In genomic region chr11:76380977-76381719, GRCh38 we compare ENCODE assay signal across 8 cellular contexts. TPM values are rescaled to one million over a fixed set of nuclear protein-coding genes. Genes with fewer than 3 reads are reported as not detected.
DNase-seq lines count a peak whose midpoint lies in the region; ATAC-seq and TF ChIP-seq lines count a peak whose summit lies in the region.

Gene GVQW3 (plus strand): TSS chr11:76381323. CDS start chr11:76381829, 506 bp downstream.
Gene THAP12 (minus strand): TSS chr11:76381132. CDS start chr11:76380836, 296 bp downstream.

- H3K9me3 Mint-ChIP-seq in type B pancreatic cell, result no peaks in the 10 kb centered on the region

- peaks cover 7% of the 10 kb centered on the region for H3K36me3 Mint-ChIP-seq in type B pancreatic cell

- peak within 1 kb of the TSS; percentile 94 for H3K27ac Mint-ChIP-seq in type B pancreatic cell

- no peaks in the 10 kb centered on the region for H3K27me3 Mint-ChIP-seq in type B pancreatic cell

- DNase-seq in NCI-H1105 treated with DMSO at 0.1 percent for 48 hours (lab: John Stamatoyannopoulos, UW), result peak; percentile 96
- peak; percentile 97 for DNase-seq in SKM-1 treated with dmso at 0.1 percent for 144 hours (lab: John Stamatoyannopoulos, UW; ENCODE audit: unreplicated experiment)
- DNase-seq in activated naive CD8-positive, alpha-beta T cell treated with anti-CD3 and anti-CD28 coated beads, Interleukin-2, amount 50 U/mL, for 16 hours (ENCODE audit: low read depth, low spot score), result peak; percentile 89
- peak; percentile 99 for DNase-seq in cardiac septum (ENCODE audit: low spot score)
- DNase-seq in pons (ENCODE audit: low spot score), result peak; percentile 96
- peak; percentile 99 for DNase-seq in type B pancreatic cell (ENCODE audit: extremely low spot score, unreplicated experiment)

- TF ChIP-seq CTCF in GM12874 (IDR thresholded peaks at IDR 0.05; ENCODE audit: insufficient read depth, low read depth, low read length), result peak; percentile 29; the same call in 1 of the 2 replicates
- TF ChIP-seq CTCF in type B pancreatic cell (conservative IDR thresholded peaks at IDR 0.05), result peak; percentile 47

- peak; percentile 80 for ATAC-seq in HG02759 (IDR thresholded peaks at IDR 0.05; ENCODE audit: unreplicated experiment)

- peaks cover 36% of the 10 kb centered on the region for H3K4me1 Mint-ChIP-seq in type B pancreatic cell (ENCODE audit: unreplicated experiment)

- intact Hi-C loops in cardiac septum (cut with DNase I), result loop anchor here (1.0 to 5.0 kb wide), 3 partner anchors 63 to 174 kb away; partner anchors contain the start of gene WNT11

- peak within 1 kb of the TSS; percentile 97 for H3K4me3 Mint-ChIP-seq in type B pancreatic cell

RNA-seq across cellular contexts. Expression of gene GVQW3, which starts in this region (rescaled TPM):
- total RNA-seq in cardiac septum, result 0.97 TPM
- total RNA-seq in type B pancreatic cell (ENCODE audit: low replicate concordance), result 3.9 and 9.9 TPM in 2 replicates

RNA-seq across cellular contexts. Expression of gene THAP12, which starts in this region (rescaled TPM):
- total RNA-seq in cardiac septum (25.8 TPM), type B pancreatic cell (ENCODE audit: low replicate concordance) (34.8 and 52.8 TPM in 2 replicates)

Comparison
In these comparisons a context has a peak if more than half of its experiments do, and no peak if none do; other contexts are left out.
1. Peak in every context shown above with its lines: DNase-seq and ATAC-seq.